Comparison of ENCODE assay signal across 8 cellular contexts in the genomic region with DNA sequence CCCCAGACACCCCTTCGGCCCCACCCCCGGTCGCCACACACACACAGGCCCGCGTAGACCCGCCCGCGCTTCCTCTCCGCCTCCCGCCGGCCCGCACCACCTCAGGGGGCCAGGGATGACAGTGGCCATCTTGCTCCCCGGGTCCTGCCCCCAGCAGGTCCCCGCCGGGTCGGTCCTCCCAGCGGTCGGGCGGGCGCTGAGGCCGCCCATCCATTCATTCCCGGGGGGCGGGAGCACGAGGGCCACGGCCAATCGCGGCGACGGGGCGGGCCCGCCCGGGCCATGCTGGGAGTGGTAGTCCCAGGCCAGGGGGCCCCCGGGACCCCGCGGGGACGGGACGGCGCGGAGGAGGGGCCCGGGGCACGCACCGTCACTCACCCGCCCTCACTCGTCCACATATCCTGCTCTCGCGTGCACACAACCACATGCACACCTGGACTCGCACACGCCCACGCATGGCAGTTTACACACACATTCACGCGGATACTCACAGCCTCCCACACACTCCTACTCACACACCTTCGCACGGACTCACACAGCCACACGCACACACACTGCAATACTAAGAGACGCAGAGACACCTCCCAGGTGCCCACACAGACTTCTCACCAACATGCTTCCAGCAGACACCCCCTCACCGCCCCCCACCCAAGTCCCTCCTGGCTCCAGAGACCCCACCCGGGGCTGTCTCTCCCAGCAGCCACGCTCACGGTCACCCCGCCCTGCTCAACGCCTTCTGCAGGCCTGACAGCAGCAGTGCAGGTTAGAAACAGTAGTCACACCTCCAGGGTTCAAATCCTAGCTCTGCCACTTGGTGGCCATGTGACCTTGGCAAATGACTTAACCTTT. TPM values are rescaled to one million over a fixed set of nuclear protein-coding genes. Genes with fewer than 3 reads are reported as not detected.
DNase-seq lines count a peak whose midpoint lies in the region; ATAC-seq, FAIRE-seq and TF ChIP-seq lines count a peak whose summit lies in the region.

Gene DPF1, minus strand, starts transcription at position 209 of the 849 bp plus-strand sequence. Its CDS starts 80 bp downstream, at position 129.

- ATAC-seq in GM19328 (IDR thresholded peaks at IDR 0.05; ENCODE audit: unreplicated experiment): peak; percentile 68
- ATAC-seq in HG02938 (IDR thresholded peaks at IDR 0.05; ENCODE audit: unreplicated experiment): no peak

- TF ChIP-seq CTCF in Peyer's patch (IDR thresholded peaks at IDR 0.05): no peak

- POLR2A ChIA-PET in CD8-positive, alpha-beta memory T cell (lab: Charles Lee): no interaction called here

- CTCF ChIA-PET in CD8-positive, alpha-beta memory T cell (lab: Charles Lee): interaction anchor here (2.9 kb wide), 1 partner anchor 323 kb away, joined by 7 read pairs; no protein-coding TSS in a partner anchor

- peaks cover 38% of the 10 kb centered on the region for H3K27me3 ChIP-seq in CD8-positive, alpha-beta memory T cell (ENCODE audit: insufficient read depth, low read length, poor library complexity, severe bottlenecking)
- H3K27me3 ChIP-seq in Peyer's patch: peaks cover 0 to 34% of the 10 kb centered on the region in 2 donors

- no peak for FAIRE-seq in frontal cortex (lab: Jason Lieb, UNC)

- peaks cover 0 to 1% (median 0%) of the 10 kb centered on the region in 5 donors for H3K9me3 Mint-ChIP-seq in CD8-positive, alpha-beta memory T cell

- peak within 1 kb of the TSS in 3 of 8 donors; percentile 15 to 60 (median 43) for H3K27ac Mint-ChIP-seq in CD8-positive, alpha-beta memory T cell

- H3K9me3 ChIP-seq in CD8-positive, alpha-beta memory T cell (ENCODE audit: low read length): no peaks in the 10 kb centered on the region
- H3K9me3 ChIP-seq in Peyer's patch: no peaks in the 10 kb centered on the region

- peaks cover 0 to 8% (median 0%) of the 10 kb centered on the region in 3 donors for H3K36me3 Mint-ChIP-seq in CD8-positive, alpha-beta memory T cell

- H3K4me3 Mint-ChIP-seq in CD8-positive, alpha-beta memory T cell: peak within 1 kb of the TSS; percentile 49 to 83 (median 79)

- no peak for TF ChIP-seq POLR2A in Peyer's patch (IDR thresholded peaks at IDR 0.05)

- no peak within 1 kb of the TSS for H3K27ac ChIP-seq in CD8-positive, alpha-beta memory T cell (ENCODE audit: low read depth, low read length)
- H3K27ac ChIP-seq in Peyer's patch: no peak within 1 kb of the TSS

- H3K4me1 Mint-ChIP-seq in CD8-positive, alpha-beta memory T cell: peaks cover 18 to 37% (median 22%) of the 10 kb centered on the region in 3 donors

- DNase-seq in CD8-positive, alpha-beta memory T cell: peak in 4 of 5 donors; percentile 14 to 54 (median 30)
- DNase-seq in HUDEP-2 (lab: John Stamatoyannopoulos, UW; ENCODE audit: unreplicated experiment in 76 of 76) (peak in 72 of 76 experiments; percentile 16 to 94 (median 77)), Peyer's patch (peak in 1 of 3 donors; percentile 25), frontal cortex (ENCODE audit: low spot score in 2 of 2) (peak; percentile 87 to 92), posterior cingulate gyrus (peak; percentile 65 to 98 (median 82))
- DNase-seq in activated effector memory CD4-positive, alpha-beta T cell treated with anti-CD3 and anti-CD28 coated beads, Interleukin-2, amount 50 U/mL, for 16 hours: peak; percentile 83

- H3K4me1 ChIP-seq in CD8-positive, alpha-beta memory T cell (ENCODE audit: insufficient read depth, low read length): peaks cover 11% of the 10 kb centered on the region
- peaks cover 3 to 24% (median 16%) of the 10 kb centered on the region in 4 donors for H3K4me1 ChIP-seq in Peyer's patch

- intact Hi-C loops in posterior cingulate gyrus (cut with DNase I): no loop called here

- H3K4me3 ChIP-seq in CD8-positive, alpha-beta memory T cell (ENCODE audit: low read length): peak within 1 kb of the TSS; percentile 32
- peak within 1 kb of the TSS; percentile 12 to 52 (median 48) for H3K4me3 ChIP-seq in Peyer's patch

- peaks cover 66 to 71% of the 10 kb centered on the region in 2 donors for H3K27me3 Mint-ChIP-seq in CD8-positive, alpha-beta memory T cell

- no peaks in the 10 kb centered on the region for H3K36me3 ChIP-seq in CD8-positive, alpha-beta memory T cell (ENCODE audit: insufficient read depth, low read length)
- no peaks in the 10 kb centered on the region for H3K36me3 ChIP-seq in Peyer's patch

RNA-seq across cellular contexts. Expression of gene DPF1, which starts in this region (rescaled TPM):
- total RNA-seq in CD8-positive, alpha-beta memory T cell: 1 to 10 TPM in 1 of 2 experiments, under 1 TPM in 1; 0.78 to 1.1 TPM
- not detected for polyA plus RNA-seq in CD8-positive, alpha-beta memory T cell
- total RNA-seq in Peyer's patch (not detected), frontal cortex (39.9 TPM)

Comparison
In these comparisons a context has a peak if more than half of its experiments do, and no peak if none do; other contexts are left out.
1. RNA of gene DPF1 (total RNA-seq): 39.9 TPM in frontal cortex (single experiment); 0.78 to 1.1 TPM in CD8-positive, alpha-beta memory T cell and not detected in Peyer's patch; every median in the first group is over 10 times any median in the second.